In the genomic region with DNA sequence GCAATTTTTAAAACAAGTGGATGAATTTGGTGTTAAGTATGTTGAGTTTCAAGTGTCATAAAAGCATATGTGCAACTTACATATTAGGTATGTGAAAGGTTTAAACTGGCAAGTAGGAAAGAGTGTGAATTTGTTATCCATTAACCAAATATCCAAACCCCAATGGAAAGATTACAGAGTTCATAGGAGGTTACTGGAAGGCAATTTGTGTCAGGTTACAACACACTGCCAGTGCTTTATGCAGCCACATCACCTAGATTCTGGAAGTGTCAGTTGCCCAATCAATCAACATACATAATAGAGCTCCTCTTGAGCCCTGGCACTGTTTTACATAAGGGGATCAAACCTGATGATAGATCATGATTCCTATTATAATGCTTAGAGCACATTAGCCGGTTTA, we compare ENCODE assay signal across 26 cellular contexts.
"Had no signal": no experiment of that assay in that cellular context is flagged by ENCODE, and none has a peak within 500 bp of the region (broad histone marks: within the 10 kb centered on the region; RNA-seq: fewer than 3 reads in every experiment).

No MANE protein-coding gene starts in this region.

- H3K9me3 ChIP-seq: adrenal gland had no signal

- ATAC-seq: activated CD4-positive, CD25-positive, alpha-beta regulatory T cell treated with anti-CD3 and anti-CD28 coated beads, Interleukin-2, amount 50 U/mL, for 24 hours; activated CD8-positive, alpha-beta T cell treated with anti-CD3 and anti-CD28 coated beads, Interleukin-2, amount 10 ng/mL, durations not matched to agents 7 days and 5 days; Panc1; Right ventricle myocardium inferior had no signal

- H3K4me3 ChIP-seq: adrenal gland, SK-N-MC had no signal

- H3K4me1 Mint-ChIP-seq: activated naive CD8-positive, alpha-beta T cell treated with anti-CD3 and anti-CD28 coated beads, Interleukin-2, amount 10 ng/mL, durations not matched to agents 7 days and 5 days had no signal

- H3K27ac ChIP-seq: adrenal gland, SK-N-MC had no signal

- H3K27me3 ChIP-seq: adrenal gland had no signal

- H3K36me3 ChIP-seq: adrenal gland had no signal

- H3K4me3 Mint-ChIP-seq: activated CD8-positive, alpha-beta T cell treated with anti-CD3 and anti-CD28 coated beads, Interleukin-2, amount 10 ng/mL, durations not matched to agents 7 days and 5 days; activated naive CD8-positive, alpha-beta T cell treated with anti-CD3 and anti-CD28 coated beads, Interleukin-2, amount 10 ng/mL, durations not matched to agents 7 days and 5 days had no signal

- H3K4me1 ChIP-seq: adrenal gland had no signal

- H3K27ac Mint-ChIP-seq: activated CD8-positive, alpha-beta T cell treated with anti-CD3 and anti-CD28 coated beads, Interleukin-2, amount 10 ng/mL, durations not matched to agents 7 days and 5 days; activated naive CD8-positive, alpha-beta T cell treated with anti-CD3 and anti-CD28 coated beads, Interleukin-2, amount 10 ng/mL, durations not matched to agents 7 days and 5 days had no signal

- H3K36me3 Mint-ChIP-seq: activated naive CD8-positive, alpha-beta T cell treated with anti-CD3 and anti-CD28 coated beads, Interleukin-2, amount 10 ng/mL, durations not matched to agents 7 days and 5 days had no signal

- H3K27me3 Mint-ChIP-seq: activated naive CD8-positive, alpha-beta T cell treated with anti-CD3 and anti-CD28 coated beads, Interleukin-2, amount 10 ng/mL, durations not matched to agents 7 days and 5 days had no signal

- DNase-seq: activated CD4-positive, alpha-beta T cell treated with anti-CD3 and anti-CD28 coated beads for 4 hours; activated CD8-positive, alpha-beta memory T cell treated with anti-CD3 and anti-CD28 coated beads, Interleukin-2, amount 50 U/mL, for 48 hours; activated CD8-positive, alpha-beta T cell treated with anti-CD3 and anti-CD28 coated beads, Interleukin-2, amount 10 ng/mL, durations not matched to agents 7 days and 5 days; activated naive CD4-positive, alpha-beta T cell treated with anti-CD3 and anti-CD28 coated beads, Interleukin-2, amount 50 U/mL, for 16 hours; activated naive CD8-positive, alpha-beta T cell treated with anti-CD3 and anti-CD28 coated beads, Interleukin-2, amount 10 ng/mL, durations not matched to agents 7 days and 5 days; activated T-cell treated with anti-CD3 and anti-CD28 coated beads, Interleukin-2, amount 50 U/mL, for 1 hour; adrenal gland; anterior cingulate cortex; cerebellar nuclear complex; Karpas-422; MM.1S; NCI-H1105; NCI-H1436; NCI-H1694 treated with DMSO at 0.1 percent for 48 hours; NCI-H2029 treated with DMSO at 0.1 percent for 48 hours; NCI-H446 treated with DMSO at 0.1 percent for 48 hours; NCI-H524 treated with DMSO at 0.1 percent for 48 hours; NCI-H748 treated with DMSO at 0.1 percent for 48 hours; NK-92 treated with Interleukin-12 subunit alpha and Interleukin-12 subunit beta, amount 100 ng/mL, for 24 hours; OCI-M1; RPMI8226; T-helper 1 cell had no signal
